In the genomic region with DNA sequence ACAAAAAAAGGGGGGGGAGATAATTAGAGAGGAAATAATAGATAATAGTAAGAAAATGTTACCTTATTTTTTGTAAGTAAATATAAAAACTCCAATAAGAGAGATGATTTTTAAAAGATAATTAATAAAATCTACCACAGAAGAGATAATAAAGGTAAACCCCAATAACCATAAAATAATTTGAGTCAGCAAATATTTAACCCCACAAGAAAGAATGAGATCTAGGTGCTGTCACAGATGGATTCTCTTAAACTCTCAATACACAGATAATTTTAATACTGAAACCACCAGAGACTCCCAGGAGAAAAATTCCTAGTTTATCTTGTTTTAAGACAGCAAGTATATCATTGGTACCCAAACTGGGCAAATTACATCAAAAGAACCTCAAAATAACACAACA, we compare ENCODE assay signal across 24 cellular contexts.
A peak's percentile ranks its signal among the peaks of the same experiment; 100 is the strongest.
DNase-seq lines count a peak whose midpoint lies in the region; ATAC-seq, FAIRE-seq and TF ChIP-seq lines count a peak whose summit lies in the region.
"Had no signal": no experiment of that assay in that cellular context is flagged by ENCODE, and none has a peak within 500 bp of the region (broad histone marks: within the 10 kb centered on the region; RNA-seq: fewer than 3 reads in every experiment).

No MANE protein-coding gene starts in this region.

- H4K8ac ChIP-seq in IMR-90 (ENCODE audit: low read depth in 2 of 2, low read length in 2 of 2) = no peak overlapping the region

- H3K14ac ChIP-seq in IMR-90 (replicated peaks; ENCODE audit: low read depth, low read length) = no peak overlapping the region

- H3K27ac ChIP-seq in A549 = no peak overlapping the region
- no peak overlapping the region for H3K27ac ChIP-seq in IMR-90 (ENCODE audit: insufficient read depth, low read length)
- H3K27ac ChIP-seq in K562 (ENCODE audit: extremely low read depth, low read depth, low read length) = no peak overlapping the region
- no peak overlapping the region for H3K27ac ChIP-seq in adrenal gland
- H3K27ac ChIP-seq in upper lobe of left lung = no peak overlapping the region
- H3K27ac ChIP-seq: BLaER1 had no signal

- POLR2A ChIA-PET in A549 (lab: Yijun Ruan, JAX) = no interaction called here
- POLR2A ChIA-PET in IMR-90 (lab: Charles Lee; ENCODE audit: unreplicated experiment) = no interaction called here
- POLR2A ChIA-PET in K562 (lab: Yijun Ruan, JAX) = no interaction called here

- TF ChIP-seq EP300 in A549 (IDR thresholded peaks at IDR 0.05) (no peak), K562 (IDR thresholded peaks at IDR 0.05; ENCODE audit: low read length) (no peak), upper lobe of left lung (IDR thresholded peaks at IDR 0.05) (no peak)

- H3K9me3 ChIP-seq in A549 = no peaks in the 10 kb centered on the region
- no peaks in the 10 kb centered on the region; the same call in 1 of the 2 replicates for H3K9me3 ChIP-seq in IMR-90 (ENCODE audit: control insufficient read depth, insufficient read depth, low read length)
- H3K9me3 ChIP-seq in K562 (replicated peaks; ENCODE audit: control insufficient read depth, insufficient read depth, low read depth, low read length) = no peaks in the 10 kb centered on the region
- no peaks in the 10 kb centered on the region for H3K9me3 ChIP-seq in adrenal gland (replicated peaks in 1 of 3)
- no peaks in the 10 kb centered on the region for H3K9me3 ChIP-seq in upper lobe of left lung
- H3K9me3 ChIP-seq: BE2C had no signal

- intact Hi-C loops in IMR-90 (cut with micrococcal nuclease) (loop anchor here (5.0 to 10.0 kb wide), 5 partner anchors 124 to 684 kb away; a partner anchor contains a TSS), K562 (cut with micrococcal nuclease) (loop anchor here (5.0 to 10.0 kb wide), 2 partner anchors 684 to 1416 kb away; no protein-coding TSS in a partner anchor), adrenal gland (cut with DNase I) (loop anchor here (5.0 to 10.0 kb wide), 3 partner anchors 156 to 684 kb away; a partner anchor contains a TSS)

- no peak overlapping the region for H2AK5ac ChIP-seq in IMR-90 (ENCODE audit: low read depth, low read length)

- H2BK120ac ChIP-seq in IMR-90 (ENCODE audit: low read depth, low read length) = no peak overlapping the region

- H3K36me3 ChIP-seq in IMR-90 (ENCODE audit: control insufficient read depth, insufficient read depth, low read length) (no peaks in the 10 kb centered on the region), K562 (ENCODE audit: control insufficient read depth, insufficient read depth, low read length) (no peaks in the 10 kb centered on the region), adrenal gland (replicated peaks in 1 of 2) (no peaks in the 10 kb centered on the region), upper lobe of left lung (no peaks in the 10 kb centered on the region)
- H3K36me3 ChIP-seq: BE2C, BLaER1 had no signal

- no peak overlapping the region for H3K56ac ChIP-seq in IMR-90 (ENCODE audit: extremely low read depth, insufficient read depth, low read length)

- TF ChIP-seq CTCF in A549 (IDR thresholded peaks at IDR 0.05) = no peak
- no peak for TF ChIP-seq CTCF in IMR-90 (conservative IDR thresholded peaks at IDR 0.05; ENCODE audit: low read depth, low read length)
- TF ChIP-seq CTCF in K562 (IDR thresholded peaks at IDR 0.05 in 2 of 3, conservative IDR thresholded peaks at IDR 0.05 in 1 of 3; ENCODE audit: insufficient read depth in 2 of 3, low read depth in 1 of 3, low read length in 3 of 3) = no peak
- no peak for TF ChIP-seq CTCF in adrenal gland (IDR thresholded peaks at IDR 0.05)
- no peak for TF ChIP-seq CTCF in upper lobe of left lung (IDR thresholded peaks at IDR 0.05)

- no peak overlapping the region for H3K18ac ChIP-seq in IMR-90 (ENCODE audit: low read depth, low read length)

- H3K4ac ChIP-seq in IMR-90 (ENCODE audit: low read depth, low read length) = no peak overlapping the region

- no peak overlapping the region for H3K4me2 ChIP-seq in A549
- no peak overlapping the region for H3K4me2 ChIP-seq in IMR-90 (ENCODE audit: low read depth, low read length)
- H3K4me2 ChIP-seq in K562 (ENCODE audit: insufficient read depth, low read length) = no peak overlapping the region
- H3K4me2 ChIP-seq: BLaER1 had no signal

- H2BK20ac ChIP-seq in IMR-90 (ENCODE audit: low read depth, low read length) = no peak overlapping the region

- no peak overlapping the region for H3K9ac ChIP-seq in IMR-90 (ENCODE audit: low read depth, low read length)
- H3K9ac ChIP-seq in K562 (ENCODE audit: insufficient read depth in 1 of 2, low read depth in 2 of 2, low read length in 2 of 2) = no peak overlapping the region
- H3K9ac ChIP-seq: BLaER1 had no signal

- H3K4me3 ChIP-seq in A549 = no peak overlapping the region
- H3K4me3 ChIP-seq in IMR-90 (ENCODE audit: insufficient read depth, low read depth, low read length) = no peak overlapping the region
- H3K4me3 ChIP-seq in K562 = no peak overlapping the region
- no peak overlapping the region for H3K4me3 ChIP-seq in adrenal gland
- H3K4me3 ChIP-seq in upper lobe of left lung = no peak overlapping the region
- H3K4me3 ChIP-seq: BLaER1, GM12878 had no signal

- dilution Hi-C loops in IMR-90 (cut with HindIII; ENCODE audit: low sequenced_read_pairs, unreplicated experiment) = no loop called here

- H2AK9ac ChIP-seq in IMR-90 (replicated peaks; ENCODE audit: low read depth, low read length, poor library complexity) = no peak overlapping the region

- no peak for ATAC-seq in A549
- ATAC-seq in IMR-90 (ENCODE audit: low read depth) = no peak
- ATAC-seq in K562 = no peak
- ATAC-seq in upper lobe of left lung (ENCODE audit: low FRiP score in 2 of 2) = no peak
- ATAC-seq: GM12878 had no signal

- no peak for TF ChIP-seq RAD21 in A549 (conservative IDR thresholded peaks at IDR 0.05 in 1 of 2, IDR thresholded peaks at IDR 0.05 in 1 of 2)
- TF ChIP-seq RAD21 in IMR-90 (IDR thresholded peaks at IDR 0.05; ENCODE audit: low read length) = no peak
- no peak for TF ChIP-seq RAD21 in K562 (CRISPR knock-in tag; conservative IDR thresholded peaks at IDR 0.05 in 1 of 2, IDR thresholded peaks at IDR 0.05 in 1 of 2)

- no peak overlapping the region for H2BK15ac ChIP-seq in IMR-90 (ENCODE audit: low read depth, low read length)

- H2AFZ ChIP-seq in IMR-90 (replicated peaks; ENCODE audit: low read length, poor library complexity) (no peak overlapping the region), K562 (ENCODE audit: low read depth, low read length) (no peak overlapping the region)

- H3K79me2 ChIP-seq in K562 (ENCODE audit: control insufficient read depth, insufficient read depth, low read length) = no peaks in the 10 kb centered on the region

- H3K23ac ChIP-seq in IMR-90 (ENCODE audit: low read depth, low read length) = no peak overlapping the region

- in situ Hi-C loops in IMR-90 (cut with MboI; ENCODE audit: low sequenced_read_pairs) (loop anchor here (10.0 kb wide), 1 partner anchor 504 kb away; no protein-coding TSS in a partner anchor), K562 (cut with MboI) (loop anchor here (10.0 kb wide), 1 partner anchor 1304 kb away; no protein-coding TSS in a partner anchor)

- no peaks in the 10 kb centered on the region for H4K20me1 ChIP-seq in IMR-90 (ENCODE audit: insufficient read depth, low read length)
- no peaks in the 10 kb centered on the region for H4K20me1 ChIP-seq in K562 (replicated peaks; ENCODE audit: control insufficient read depth, insufficient read depth, low read length)
- H4K20me1 ChIP-seq: BLaER1 had no signal

- H3K9me1 ChIP-seq in IMR-90 (ENCODE audit: insufficient read depth, low read length) (no peaks in the 10 kb centered on the region), K562 (ENCODE audit: control insufficient read depth, insufficient read depth, low read length) (no peaks in the 10 kb centered on the region)

- no peak overlapping the region for H2BK5ac ChIP-seq in IMR-90 (ENCODE audit: low read depth, low read length, poor library complexity, severe bottlenecking)

- no peak for DNase-seq in A549 (ENCODE audit: low read depth in 1 of 2, low spot score in 1 of 2)
- DNase-seq in IMR-90 = no peak
- DNase-seq in K562 (ENCODE audit: extremely low read depth in 1 of 4, low spot score in 3 of 4) = no peak
- DNase-seq in adrenal gland = no peak
- no peak for DNase-seq in upper lobe of left lung
- DNase-seq: ACHN; BE2C; C1 segment of cervical spinal cord; CD4-positive, alpha-beta memory T cell; CD4-positive, CD25-positive, alpha-beta regulatory T cell; CD8-positive, alpha-beta memory T cell; COR-L47; DMS 273 treated with DMSO at 0.1 percent for 48 hours; DMS153; DMS53; DMS79; DND-41; EL; GDM1 had no signal

- TF ChIP-seq POLR2A in A549 (IDR thresholded peaks at IDR 0.05; ENCODE audit: low read length) (no peak), IMR-90 (IDR thresholded peaks at IDR 0.05; ENCODE audit: low read depth, low read length) (no peak), K562 (conservative IDR thresholded peaks at IDR 0.05) (no peak), adrenal gland (IDR thresholded peaks at IDR 0.05) (no peak), upper lobe of left lung (IDR thresholded peaks at IDR 0.05) (no peak)

- no peak overlapping the region for H4K91ac ChIP-seq in IMR-90 (ENCODE audit: insufficient read depth, low read depth, low read length)

- H3K27me3 ChIP-seq in IMR-90 (ENCODE audit: control insufficient read depth, insufficient read depth, low read length) (no peaks in the 10 kb centered on the region), K562 (ENCODE audit: control insufficient read depth in 2 of 2, insufficient read depth in 2 of 2, low read length in 2 of 2) (no peaks in the 10 kb centered on the region), adrenal gland (no peaks in the 10 kb centered on the region), upper lobe of left lung (no peaks in the 10 kb centered on the region)
- H3K27me3 ChIP-seq: BE2C, BLaER1 had no signal

- CTCF ChIA-PET in A549 (lab: Yijun Ruan, JAX) (no interaction called here), IMR-90 (lab: Yijun Ruan, JAX) (interaction anchor here (0.6 kb wide), 2 partner anchors 42 to 195 kb away, joined by 4 read pairs; no protein-coding TSS in a partner anchor), K562 (lab: Yijun Ruan, JAX; ENCODE audit: low intra/inter-chr PET ratio) (no interaction called here)

- H3K79me1 ChIP-seq in IMR-90 (ENCODE audit: low read depth in 1 of 2, low read length in 2 of 2) = no peaks in the 10 kb centered on the region

- FAIRE-seq in A549 (lab: Jason Lieb, UNC) = no peak
- FAIRE-seq in K562 (lab: Jason Lieb, UNC) = no peak
- FAIRE-seq: GM12878, GM12892, GM18507, GM19239 had no signal

- BruUV-seq in IMR-90 (replicated peaks; lab: Mats Ljungman, UMichigan) (no TSS peak), K562 (replicated peaks; lab: Mats Ljungman, UMichigan) (no TSS peak)

- no peak overlapping the region for H4K5ac ChIP-seq in IMR-90 (ENCODE audit: low read depth, low read length)

- H3K4me1 ChIP-seq in A549 (no peaks in the 10 kb centered on the region), IMR-90 (ENCODE audit: control insufficient read depth, insufficient read depth, low read length) (peaks cover 3% of the 10 kb centered on the region; the same call in 1 of the 2 replicates), K562 (replicated peaks in 1 of 2; ENCODE audit: control insufficient read depth in 2 of 2, insufficient read depth in 2 of 2, low read length in 2 of 2) (no peaks in the 10 kb centered on the region), adrenal gland (replicated peaks in 1 of 2) (no peaks in the 10 kb centered on the region), upper lobe of left lung (peaks cover 0 to 4% (median 0%) of the 10 kb centered on the region in 4 donors)
- H3K4me1 ChIP-seq: BE2C had no signal

TF ChIP-seq in K562, 482 proteins besides CTCF, POLR2A, EP300 and RAD21 (continues in another document):
- TF ChIP-seq BACH1 (tag; IDR thresholded peaks at IDR 0.05) (no peak), ZNF316 (IDR thresholded peaks at IDR 0.05) (peak; percentile 77)
